In genomic region chr1:174953170-174953569, GRCh38 we compare ENCODE assay signal across 1 cellular context.
TF ChIP-seq lines count a peak whose summit lies in the region.

No MANE protein-coding gene starts in this region.

TF ChIP-seq in WTC11, 78 proteins besides CTCF, POLR2A, EP300 and RAD21 (continued from another document):
- TF ChIP-seq ZNF281 (CRISPR knock-in tag; IDR thresholded peaks at IDR 0.05) (no peak), ZNF416 (CRISPR knock-in tag; IDR thresholded peaks at IDR 0.05) (no peak), JAZF1 (CRISPR knock-in tag; IDR thresholded peaks at IDR 0.05) (no peak), ZNF232 (CRISPR knock-in tag; IDR thresholded peaks at IDR 0.05) (no peak), NR1H2 (CRISPR knock-in tag; IDR thresholded peaks at IDR 0.05) (no peak), HMGA2 (CRISPR knock-in tag; IDR thresholded peaks at IDR 0.05) (no peak), ETV6 (CRISPR knock-in tag; IDR thresholded peaks at IDR 0.05) (no peak), STAT6 (CRISPR knock-in tag; conservative IDR thresholded peaks at IDR 0.05; ENCODE audit: low read depth) (no peak)
